ENCODE assay signal across 26 cellular contexts in the genomic region with DNA sequence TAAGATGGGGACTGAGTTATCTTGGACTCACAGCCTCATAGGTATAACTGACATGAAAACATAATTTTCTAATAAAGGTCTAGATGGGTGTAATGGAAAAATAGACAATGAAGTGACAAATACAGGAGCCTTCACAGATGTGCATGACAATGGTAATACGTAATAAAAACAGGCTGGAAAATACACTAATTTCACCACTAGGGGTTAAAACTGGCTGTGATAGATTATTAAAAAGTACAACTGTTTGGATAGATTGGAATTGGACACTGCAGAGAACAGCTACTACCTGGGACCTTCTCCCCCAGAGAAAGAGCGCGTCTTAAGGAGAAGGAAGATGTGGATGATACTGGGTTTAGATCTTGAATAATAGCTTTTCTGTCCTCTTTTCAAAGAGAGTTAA. TPM values are rescaled to one million over a fixed set of nuclear protein-coding genes. Genes with fewer than 3 reads are reported as not detected.
DNase-seq lines count a peak whose midpoint lies in the region; ATAC-seq and TF ChIP-seq lines count a peak whose summit lies in the region.
"Had no signal": no experiment of that assay in that cellular context is flagged by ENCODE, and none has a peak within 500 bp of the region (broad histone marks: within the 10 kb centered on the region; RNA-seq: fewer than 3 reads in every experiment).

No MANE protein-coding gene starts in this region.

- H3K9me2 ChIP-seq in OCI-LY1 (ENCODE audit: low read depth, low read length): no peaks in the 10 kb centered on the region

- H3K27ac Mint-ChIP-seq in chondrocyte (ENCODE audit: unreplicated experiment) (no peak overlapping the region), neural crest cell (ENCODE audit: unreplicated experiment) (no peak overlapping the region)
- H3K27ac Mint-ChIP-seq: activated CD4-positive, alpha-beta T cell treated with anti-CD3 and anti-CD28 coated beads, Interleukin-2, amount 10 ng/mL, durations not matched to agents 24 days and 14 days; stimulated activated naive B cell treated with anti-CD40 and anti-IgM and Interleukin-4, amounts not matched to agents 10 μg/mL and 1 μg/mL and 100 μg/mL, for 72 hours had no signal

- H3K36me3 ChIP-seq in GM06990 (ENCODE audit: control insufficient read depth, insufficient read depth, low read length) (no peaks in the 10 kb centered on the region), OCI-LY1 (ENCODE audit: insufficient read depth, low read length) (no peaks in the 10 kb centered on the region)
- H3K36me3 ChIP-seq: colonic mucosa, neutrophil, suprapubic skin, WERI-Rb-1 had no signal

- H3K4me3 Mint-ChIP-seq in chondrocyte (ENCODE audit: unreplicated experiment): no peak overlapping the region
- H3K4me3 Mint-ChIP-seq in neural crest cell: no peak overlapping the region
- H3K4me3 Mint-ChIP-seq: activated CD4-positive, alpha-beta T cell treated with anti-CD3 and anti-CD28 coated beads, Interleukin-2, amount 10 ng/mL, durations not matched to agents 24 days and 14 days; stimulated activated naive B cell treated with anti-CD40 and anti-IgM and Interleukin-4, amounts not matched to agents 10 μg/mL and 1 μg/mL and 100 μg/mL, for 72 hours had no signal

- no peaks in the 10 kb centered on the region for H3K9me3 ChIP-seq in OCI-LY1 (ENCODE audit: low read length)
- H3K9me3 ChIP-seq: Caco-2, colonic mucosa, neutrophil, suprapubic skin had no signal

- H2AFZ ChIP-seq in OCI-LY1 (ENCODE audit: low read length): no peak overlapping the region

- H3K9me3 Mint-ChIP-seq in chondrocyte (ENCODE audit: low read depth) (no peaks in the 10 kb centered on the region), neural crest cell (no peaks in the 10 kb centered on the region)
- H3K9me3 Mint-ChIP-seq: activated CD4-positive, alpha-beta T cell treated with anti-CD3 and anti-CD28 coated beads, Interleukin-2, amount 10 ng/mL, durations not matched to agents 24 days and 14 days; stimulated activated naive B cell treated with anti-CD40 and anti-IgM and Interleukin-4, amounts not matched to agents 10 μg/mL and 1 μg/mL and 100 μg/mL, for 72 hours had no signal

- H3K27me3 ChIP-seq in GM06990 (replicated peaks; ENCODE audit: control insufficient read depth, insufficient read depth, low read length): no peaks in the 10 kb centered on the region
- no peaks in the 10 kb centered on the region for H3K27me3 ChIP-seq in OCI-LY1 (ENCODE audit: insufficient read depth, low read length)
- H3K27me3 ChIP-seq: colonic mucosa, suprapubic skin had no signal

- no peak for DNase-seq in GM06990 (ENCODE audit: extremely low read depth, insufficient read length)
- DNase-seq in chondrocyte (ENCODE audit: low spot score): no peak
- no peak for DNase-seq in neural crest cell (ENCODE audit: low read depth, low spot score)
- DNase-seq in NCI-H446 (lab: John Stamatoyannopoulos, UW): no peak
- no peak for DNase-seq in NCI-H2107 treated with DMSO at 0.1 percent for 48 hours (lab: John Stamatoyannopoulos, UW; ENCODE audit: unreplicated experiment)
- no peak for DNase-seq in NCI-H748 (lab: John Stamatoyannopoulos, UW; ENCODE audit: unreplicated experiment)
- DNase-seq: activated CD4-positive, alpha-beta T cell treated with anti-CD3 and anti-CD28 coated beads, Interleukin-2, amount 10 ng/mL, durations not matched to agents 24 days and 14 days; activated naive CD4-positive, alpha-beta T cell treated with Interleukin-2 at 50 U/mL for 16 hours; C1 segment of cervical spinal cord; Caco-2; colonic mucosa; effector memory CD4-positive, alpha-beta T cell; foreskin melanocyte; left colon; NCI-H2029; NCI-H226; NCI-H748 treated with DMSO at 0.1 percent for 48 hours; Right ventricle myocardium superior; stimulated activated CD4-positive, alpha-beta T cell treated with anti-CD3 and anti-CD28 coated beads, Interleukin-15, amount 100 ng/mL, for 24 hours; stimulated activated naive B cell treated with anti-CD40 and anti-IgM and Interleukin-4, amounts not matched to agents 10 μg/mL and 1 μg/mL and 100 μg/mL, for 72 hours; WERI-Rb-1 had no signal

- H3K36me3 Mint-ChIP-seq in chondrocyte (ENCODE audit: low read depth): no peaks in the 10 kb centered on the region
- no peaks in the 10 kb centered on the region for H3K36me3 Mint-ChIP-seq in neural crest cell (ENCODE audit: low read depth)
- H3K36me3 Mint-ChIP-seq: stimulated activated naive B cell treated with anti-CD40 and anti-IgM and Interleukin-4, amounts not matched to agents 10 μg/mL and 1 μg/mL and 100 μg/mL, for 72 hours had no signal

- no peak overlapping the region for H3K4me3 ChIP-seq in GM06990 (replicated peaks; ENCODE audit: low read depth, low read length)
- no peak overlapping the region for H3K4me3 ChIP-seq in OCI-LY1 (ENCODE audit: low read depth, low read length, poor library complexity, severe bottlenecking)
- H3K4me3 ChIP-seq: colonic mucosa, suprapubic skin had no signal

- H3K79me2 ChIP-seq in OCI-LY1 (ENCODE audit: insufficient read depth, low read length): no peaks in the 10 kb centered on the region

- H4K20me1 ChIP-seq in OCI-LY1 (ENCODE audit: insufficient read depth, low read length): no peaks in the 10 kb centered on the region

- ATAC-seq in HG03045 (IDR thresholded peaks at IDR 0.05; ENCODE audit: unreplicated experiment): no peak
- ATAC-seq: esophagus mucosa; left colon; stimulated activated naive B cell treated with anti-CD40 and anti-IgM and Interleukin-4, amounts not matched to agents 10 μg/mL and 1 μg/mL and 100 μg/mL, for 72 hours had no signal

- peaks cover 2% of the 10 kb centered on the region for H3K4me1 ChIP-seq in OCI-LY1 (ENCODE audit: insufficient read depth, low read length, severe bottlenecking)
- H3K4me1 ChIP-seq: Caco-2, colonic mucosa, suprapubic skin had no signal

- TF ChIP-seq CTCF in GM06990 (IDR thresholded peaks at IDR 0.05; ENCODE audit: insufficient read depth, low read length, poor library complexity, severe bottlenecking) (peak; percentile 11), OCI-LY1 (IDR thresholded peaks at IDR 0.05; ENCODE audit: low read length) (peak; percentile 44; the same call in 1 of the 2 replicates), chondrocyte (IDR thresholded peaks at IDR 0.05) (peak; percentile 28), neural crest cell (conservative IDR thresholded peaks at IDR 0.05) (peak; percentile 51)

- H3K9ac ChIP-seq in OCI-LY1 (ENCODE audit: low read length): no peak overlapping the region

- H3K4me1 Mint-ChIP-seq in chondrocyte (ENCODE audit: low read depth) (no peaks in the 10 kb centered on the region), neural crest cell (peaks cover 31% of the 10 kb centered on the region)
- H3K4me1 Mint-ChIP-seq: activated CD4-positive, alpha-beta T cell treated with anti-CD3 and anti-CD28 coated beads, Interleukin-2, amount 10 ng/mL, durations not matched to agents 24 days and 14 days; stimulated activated naive B cell treated with anti-CD40 and anti-IgM and Interleukin-4, amounts not matched to agents 10 μg/mL and 1 μg/mL and 100 μg/mL, for 72 hours had no signal

- H3K27me3 Mint-ChIP-seq in chondrocyte (ENCODE audit: low read depth) (peaks cover 10% of the 10 kb centered on the region), neural crest cell (ENCODE audit: low read depth) (no peaks in the 10 kb centered on the region)
- H3K27me3 Mint-ChIP-seq: activated CD4-positive, alpha-beta T cell treated with anti-CD3 and anti-CD28 coated beads, Interleukin-2, amount 10 ng/mL, durations not matched to agents 24 days and 14 days had no signal

- H3K27ac ChIP-seq in OCI-LY1 (ENCODE audit: low read depth, low read length, poor library complexity, severe bottlenecking): no peak overlapping the region
- H3K27ac ChIP-seq: colonic mucosa, neutrophil, suprapubic skin, WERI-Rb-1 had no signal

- H3F3A ChIP-seq in OCI-LY1 (ENCODE audit: insufficient read depth, low read length): no peaks in the 10 kb centered on the region

- H3K4me2 ChIP-seq in OCI-LY1 (ENCODE audit: low read length): no peak overlapping the region

RNA-seq across cellular contexts. Expression of a gene that starts 9.8 kb away (rescaled TPM):
- total RNA-seq in chondrocyte: 19.4 to 30.1 TPM (median 29.6 TPM) in 3 replicates
- 10.7 and 11.6 TPM in 2 replicates for total RNA-seq in neural crest cell
